Comparison of ENCODE assay signal across 1 cellular context in the genomic region with DNA sequence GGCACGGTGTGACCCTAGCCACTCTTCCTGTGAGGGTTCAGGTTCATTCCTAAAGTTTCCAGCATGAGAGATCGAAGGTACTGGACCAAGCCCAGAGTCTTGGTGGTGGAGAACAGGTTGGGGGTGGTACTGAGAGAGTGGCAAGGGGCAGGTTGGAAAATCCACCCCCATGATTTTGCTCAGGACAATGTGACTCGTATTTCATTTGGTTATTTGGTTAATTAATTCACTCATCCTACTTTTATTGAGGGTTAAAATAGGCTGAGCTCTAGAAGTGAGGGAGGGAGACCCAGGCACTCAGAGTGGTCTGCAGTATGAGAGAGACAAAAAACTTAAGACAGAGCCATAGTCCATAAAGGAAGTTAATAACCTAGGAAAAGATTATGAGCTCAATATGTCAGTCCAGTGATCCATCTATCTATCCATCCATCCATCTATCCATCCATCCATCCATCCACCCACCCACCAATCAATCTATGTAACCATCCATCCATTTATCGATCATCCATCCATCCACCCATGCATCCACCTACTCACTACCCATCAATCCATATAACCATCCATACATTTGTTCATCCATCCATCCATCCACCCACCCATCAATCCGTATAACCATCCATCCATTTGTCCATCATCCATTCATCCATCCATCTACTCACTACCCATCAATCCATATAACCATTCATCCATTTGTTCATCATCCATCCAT.
TF ChIP-seq lines count a peak whose summit lies in the region.

No MANE protein-coding gene starts in this region.

TF ChIP-seq in HepG2, 621 proteins besides CTCF, POLR2A, EP300 and RAD21 (continued from another document and continues in another):
- TF ChIP-seq, protein P1, sequence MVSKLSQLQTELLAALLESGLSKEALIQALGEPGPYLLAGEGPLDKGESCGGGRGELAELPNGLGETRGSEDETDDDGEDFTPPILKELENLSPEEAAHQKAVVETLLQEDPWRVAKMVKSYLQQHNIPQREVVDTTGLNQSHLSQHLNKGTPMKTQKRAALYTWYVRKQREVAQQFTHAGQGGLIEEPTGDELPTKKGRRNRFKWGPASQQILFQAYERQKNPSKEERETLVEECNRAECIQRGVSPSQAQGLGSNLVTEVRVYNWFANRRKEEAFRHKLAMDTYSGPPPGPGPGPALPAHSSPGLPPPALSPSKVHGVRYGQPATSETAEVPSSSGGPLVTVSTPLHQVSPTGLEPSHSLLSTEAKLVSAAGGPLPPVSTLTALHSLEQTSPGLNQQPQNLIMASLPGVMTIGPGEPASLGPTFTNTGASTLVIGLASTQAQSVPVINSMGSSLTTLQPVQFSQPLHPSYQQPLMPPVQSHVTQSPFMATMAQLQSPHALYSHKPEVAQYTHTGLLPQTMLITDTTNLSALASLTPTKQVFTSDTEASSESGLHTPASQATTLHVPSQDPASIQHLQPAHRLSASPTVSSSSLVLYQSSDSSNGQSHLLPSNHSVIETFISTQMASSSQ (IDR thresholded peaks at IDR 0.05; ENCODE audit: low read depth): 0 out of 2 replicates have a peak, but pooled peaks have one; percentile 8
- TF ChIP-seq, protein P1 (CRISPR knock-in tag; IDR thresholded peaks at IDR 0.05; ENCODE audit: borderline replicate concordance): no peak
- TF ChIP-seq PLRG1 (conservative IDR thresholded peaks at IDR 0.05) (0 out of 2 replicates have a peak, but pooled peaks have one; percentile 18), RBM22 (optimal IDR thresholded peaks at IDR 0.05; ENCODE audit: low read length) (peak; percentile 92), ZNF569 (CRISPR knock-in tag; IDR thresholded peaks at IDR 0.05; ENCODE audit: borderline replicate concordance) (no peak), JUNB (CRISPR knock-in tag; IDR thresholded peaks at IDR 0.05; ENCODE audit: borderline replicate concordance) (no peak), AGO2 (optimal IDR thresholded peaks at IDR 0.05; ENCODE audit: low read depth, low read length) (peak; percentile 78), ZNF282 (IDR thresholded peaks at IDR 0.05; ENCODE audit: partially characterized antibody) (peak; percentile 75), ZBTB39 (CRISPR knock-in tag; IDR thresholded peaks at IDR 0.05) (no peak), SP5 (CRISPR knock-in tag; IDR thresholded peaks at IDR 0.05; ENCODE audit: borderline replicate concordance, low read depth) (no peak), GMEB2 (CRISPR knock-in tag; IDR thresholded peaks at IDR 0.05; ENCODE audit: low read depth) (no peak), RELA (CRISPR knock-in tag; IDR thresholded peaks at IDR 0.05) (no peak), POLR2G (IDR thresholded peaks at IDR 0.05; ENCODE audit: low read depth, low read length) (peak; percentile 84), RAD51 (IDR thresholded peaks at IDR 0.05; ENCODE audit: borderline replicate concordance) (peak; percentile 4; the same call in 1 of the 2 replicates), CSRNP1 (CRISPR knock-in tag; IDR thresholded peaks at IDR 0.05) (0 out of 2 replicates have a peak, but pooled peaks have one; percentile 35), GATA4 (IDR thresholded peaks at IDR 0.05; ENCODE audit: borderline replicate concordance, low read depth) (no peak), ZNF136 (CRISPR knock-in tag; IDR thresholded peaks at IDR 0.05; ENCODE audit: low read depth) (no peak), HHEX (CRISPR knock-in tag; IDR thresholded peaks at IDR 0.05) (no peak), ZNF816 (CRISPR knock-in tag; IDR thresholded peaks at IDR 0.05; ENCODE audit: borderline replicate concordance) (no peak)
- TF ChIP-seq, protein P2, sequence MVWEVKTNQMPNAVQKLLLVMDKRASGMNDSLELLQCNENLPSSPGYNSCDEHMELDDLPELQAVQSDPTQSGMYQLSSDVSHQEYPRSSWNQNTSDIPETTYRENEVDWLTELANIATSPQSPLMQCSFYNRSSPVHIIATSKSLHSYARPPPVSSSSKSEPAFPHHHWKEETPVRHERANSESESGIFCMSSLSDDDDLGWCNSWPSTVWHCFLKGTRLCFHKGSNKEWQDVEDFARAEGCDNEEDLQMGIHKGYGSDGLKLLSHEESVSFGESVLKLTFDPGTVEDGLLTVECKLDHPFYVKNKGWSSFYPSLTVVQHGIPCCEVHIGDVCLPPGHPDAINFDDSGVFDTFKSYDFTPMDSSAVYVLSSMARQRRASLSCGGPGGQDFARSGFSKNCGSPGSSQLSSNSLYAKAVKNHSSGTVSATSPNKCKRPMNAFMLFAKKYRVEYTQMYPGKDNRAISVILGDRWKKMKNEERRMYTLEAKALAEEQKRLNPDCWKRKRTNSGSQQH (CRISPR knock-in tag; IDR thresholded peaks at IDR 0.05; ENCODE audit: low read depth): no peak
- TF ChIP-seq, protein P3, sequence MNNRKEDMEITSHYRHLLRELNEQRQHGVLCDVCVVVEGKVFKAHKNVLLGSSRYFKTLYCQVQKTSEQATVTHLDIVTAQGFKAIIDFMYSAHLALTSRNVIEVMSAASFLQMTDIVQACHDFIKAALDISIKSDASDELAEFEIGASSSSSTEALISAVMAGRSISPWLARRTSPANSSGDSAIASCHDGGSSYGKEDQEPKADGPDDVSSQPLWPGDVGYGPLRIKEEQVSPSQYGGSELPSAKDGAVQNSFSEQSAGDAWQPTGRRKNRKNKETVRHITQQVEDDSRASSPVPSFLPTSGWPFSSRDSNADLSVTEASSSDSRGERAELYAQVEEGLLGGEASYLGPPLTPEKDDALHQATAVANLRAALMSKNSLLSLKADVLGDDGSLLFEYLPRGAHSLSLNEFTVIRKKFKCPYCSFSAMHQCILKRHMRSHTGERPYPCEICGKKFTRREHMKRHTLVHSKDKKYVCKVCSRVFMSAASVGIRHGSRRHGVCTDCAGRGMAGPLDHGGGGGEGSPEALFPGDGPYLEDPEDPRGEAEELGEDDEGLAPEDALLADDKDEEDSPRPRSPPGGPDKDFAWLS (CRISPR knock-in tag; IDR thresholded peaks at IDR 0.05; ENCODE audit: borderline replicate concordance): no peak
- TF ChIP-seq, protein P4, sequence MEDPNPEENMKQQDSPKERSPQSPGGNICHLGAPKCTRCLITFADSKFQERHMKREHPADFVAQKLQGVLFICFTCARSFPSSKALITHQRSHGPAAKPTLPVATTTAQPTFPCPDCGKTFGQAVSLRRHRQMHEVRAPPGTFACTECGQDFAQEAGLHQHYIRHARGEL (CRISPR knock-in tag; IDR thresholded peaks at IDR 0.05): no peak
- TF ChIP-seq, protein P5, sequence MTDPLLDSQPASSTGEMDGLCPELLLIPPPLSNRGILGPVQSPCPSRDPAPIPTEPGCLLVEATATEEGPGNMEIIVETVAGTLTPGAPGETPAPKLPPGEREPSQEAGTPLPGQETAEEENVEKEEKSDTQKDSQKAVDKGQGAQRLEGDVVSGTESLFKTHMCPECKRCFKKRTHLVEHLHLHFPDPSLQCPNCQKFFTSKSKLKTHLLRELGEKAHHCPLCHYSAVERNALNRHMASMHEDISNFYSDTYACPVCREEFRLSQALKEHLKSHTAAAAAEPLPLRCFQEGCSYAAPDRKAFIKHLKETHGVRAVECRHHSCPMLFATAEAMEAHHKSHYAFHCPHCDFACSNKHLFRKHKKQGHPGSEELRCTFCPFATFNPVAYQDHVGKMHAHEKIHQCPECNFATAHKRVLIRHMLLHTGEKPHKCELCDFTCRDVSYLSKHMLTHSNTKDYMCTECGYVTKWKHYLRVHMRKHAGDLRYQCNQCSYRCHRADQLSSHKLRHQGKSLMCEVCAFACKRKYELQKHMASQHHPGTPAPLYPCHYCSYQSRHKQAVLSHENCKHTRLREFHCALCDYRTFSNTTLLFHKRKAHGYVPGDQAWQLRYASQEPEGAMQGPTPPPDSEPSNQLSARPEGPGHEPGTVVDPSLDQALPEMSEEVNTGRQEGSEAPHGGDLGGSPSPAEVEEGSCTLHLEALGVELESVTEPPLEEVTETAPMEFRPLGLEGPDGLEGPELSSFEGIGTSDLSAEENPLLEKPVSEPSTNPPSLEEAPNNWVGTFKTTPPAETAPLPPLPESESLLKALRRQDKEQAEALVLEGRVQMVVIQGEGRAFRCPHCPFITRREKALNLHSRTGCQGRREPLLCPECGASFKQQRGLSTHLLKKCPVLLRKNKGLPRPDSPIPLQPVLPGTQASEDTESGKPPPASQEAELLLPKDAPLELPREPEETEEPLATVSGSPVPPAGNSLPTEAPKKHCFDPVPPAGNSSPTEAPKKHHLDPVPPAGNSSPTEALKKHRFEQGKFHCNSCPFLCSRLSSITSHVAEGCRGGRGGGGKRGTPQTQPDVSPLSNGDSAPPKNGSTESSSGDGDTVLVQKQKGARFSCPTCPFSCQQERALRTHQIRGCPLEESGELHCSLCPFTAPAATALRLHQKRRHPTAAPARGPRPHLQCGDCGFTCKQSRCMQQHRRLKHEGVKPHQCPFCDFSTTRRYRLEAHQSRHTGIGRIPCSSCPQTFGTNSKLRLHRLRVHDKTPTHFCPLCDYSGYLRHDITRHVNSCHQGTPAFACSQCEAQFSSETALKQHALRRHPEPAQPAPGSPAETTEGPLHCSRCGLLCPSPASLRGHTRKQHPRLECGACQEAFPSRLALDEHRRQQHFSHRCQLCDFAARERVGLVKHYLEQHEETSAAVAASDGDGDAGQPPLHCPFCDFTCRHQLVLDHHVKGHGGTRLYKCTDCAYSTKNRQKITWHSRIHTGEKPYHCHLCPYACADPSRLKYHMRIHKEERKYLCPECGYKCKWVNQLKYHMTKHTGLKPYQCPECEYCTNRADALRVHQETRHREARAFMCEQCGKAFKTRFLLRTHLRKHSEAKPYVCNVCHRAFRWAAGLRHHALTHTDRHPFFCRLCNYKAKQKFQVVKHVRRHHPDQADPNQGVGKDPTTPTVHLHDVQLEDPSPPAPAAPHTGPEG (CRISPR knock-in tag; IDR thresholded peaks at IDR 0.05): no peak
- TF ChIP-seq, protein P6, sequence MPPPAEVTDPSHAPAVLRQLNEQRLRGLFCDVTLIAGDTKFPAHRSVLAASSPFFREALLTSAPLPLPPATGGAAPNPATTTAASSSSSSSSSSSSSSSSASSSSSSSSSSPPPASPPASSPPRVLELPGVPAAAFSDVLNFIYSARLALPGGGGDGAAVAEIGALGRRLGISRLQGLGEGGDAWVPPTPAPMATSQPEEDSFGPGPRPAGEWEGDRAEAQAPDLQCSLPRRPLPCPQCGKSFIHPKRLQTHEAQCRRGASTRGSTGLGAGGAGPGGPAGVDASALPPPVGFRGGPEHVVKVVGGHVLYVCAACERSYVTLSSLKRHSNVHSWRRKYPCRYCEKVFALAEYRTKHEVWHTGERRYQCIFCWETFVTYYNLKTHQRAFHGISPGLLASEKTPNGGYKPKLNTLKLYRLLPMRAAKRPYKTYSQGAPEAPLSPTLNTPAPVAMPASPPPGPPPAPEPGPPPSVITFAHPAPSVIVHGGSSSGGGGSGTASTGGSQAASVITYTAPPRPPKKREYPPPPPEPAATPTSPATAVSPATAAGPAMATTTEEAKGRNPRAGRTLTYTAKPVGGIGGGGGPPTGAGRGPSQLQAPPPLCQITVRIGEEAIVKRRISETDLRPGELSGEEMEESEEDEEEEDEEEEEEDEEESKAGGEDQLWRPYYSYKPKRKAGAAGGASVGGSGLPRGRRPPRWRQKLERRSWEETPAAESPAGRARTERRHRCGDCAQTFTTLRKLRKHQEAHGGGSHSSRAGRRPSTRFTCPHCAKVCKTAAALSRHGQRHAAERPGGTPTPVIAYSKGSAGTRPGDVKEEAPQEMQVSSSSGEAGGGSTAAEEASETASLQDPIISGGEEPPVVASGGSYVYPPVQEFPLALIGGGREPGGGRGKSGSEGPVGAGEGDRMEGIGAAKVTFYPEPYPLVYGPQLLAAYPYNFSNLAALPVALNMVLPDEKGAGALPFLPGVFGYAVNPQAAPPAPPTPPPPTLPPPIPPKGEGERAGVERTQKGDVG (CRISPR knock-in tag; IDR thresholded peaks at IDR 0.05; ENCODE audit: borderline replicate concordance): no peak
